In the genomic region with DNA sequence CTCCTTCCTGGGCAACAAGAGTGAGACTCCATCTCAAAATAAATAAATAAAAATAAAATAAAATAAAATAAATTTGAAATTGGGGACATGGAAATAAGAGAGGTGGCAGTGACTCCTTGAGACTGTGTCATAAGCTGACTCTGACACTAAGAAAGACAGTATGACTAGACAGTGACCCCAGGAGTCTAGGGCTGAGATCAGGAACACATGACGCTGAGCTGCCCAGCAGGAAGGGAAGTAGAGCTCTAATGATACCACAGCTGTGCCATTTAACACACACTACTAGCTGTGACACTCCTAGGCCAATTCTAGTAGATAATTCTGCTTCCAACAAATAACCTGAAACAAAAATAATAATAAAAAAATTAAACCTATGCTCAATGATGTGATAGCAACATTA, we compare ENCODE assay signal across 20 cellular contexts.
DNase-seq lines count a peak whose midpoint lies in the region; ATAC-seq and TF ChIP-seq lines count a peak whose summit lies in the region.
"Had no signal": no experiment of that assay in that cellular context is flagged by ENCODE, and none has a peak within 500 bp of the region (broad histone marks: within the 10 kb centered on the region; RNA-seq: fewer than 3 reads in every experiment).

No MANE protein-coding gene starts in this region.

- H3K4me1 Mint-ChIP-seq in activated CD8-positive, alpha-beta memory T cell treated with anti-CD3 and anti-CD28 coated beads, Interleukin-2, amount 10 ng/mL, durations not matched to agents 7 days and 5 days, result peaks cover 5% of the 10 kb centered on the region
- H3K4me1 Mint-ChIP-seq: central memory CD8-positive, alpha-beta T cell had no signal

- no peaks in the 10 kb centered on the region for H3K36me3 Mint-ChIP-seq in activated CD8-positive, alpha-beta memory T cell treated with anti-CD3 and anti-CD28 coated beads, Interleukin-2, amount 10 ng/mL, durations not matched to agents 7 days and 5 days
- H3K36me3 Mint-ChIP-seq: naive thymus-derived CD8-positive, alpha-beta T cell had no signal

- WGBS in suprapubic skin, result 72% methylated on average over 1 of the region's 1 CpG

- CTCF ChIA-PET in activated CD8-positive, alpha-beta memory T cell treated with anti-CD3 and anti-CD28 coated beads, Interleukin-2, amount 10 ng/mL, durations not matched to agents 7 days and 5 days (lab: Charles Lee), result no interaction called here

- TF ChIP-seq EP300 in suprapubic skin (IDR thresholded peaks at IDR 0.05), result no peak

- H3K27me3 ChIP-seq in suprapubic skin, result no peaks in the 10 kb centered on the region

- H3K4me3 ChIP-seq in suprapubic skin, result no peak overlapping the region
- H3K4me3 ChIP-seq: K562 had no signal

- no peaks in the 10 kb centered on the region for H3K4me1 ChIP-seq in suprapubic skin

- H3K27me3 Mint-ChIP-seq in activated CD8-positive, alpha-beta memory T cell treated with anti-CD3 and anti-CD28 coated beads, Interleukin-2, amount 10 ng/mL, durations not matched to agents 7 days and 5 days, result peaks cover 3% of the 10 kb centered on the region
- H3K27me3 Mint-ChIP-seq: activated CD4-positive, alpha-beta T cell treated with anti-CD3 and anti-CD28 coated beads, Interleukin-2, amount 10 ng/mL, durations not matched to agents 24 days and 14 days had no signal

- no peak for TF ChIP-seq CTCF in suprapubic skin (IDR thresholded peaks at IDR 0.05)

- DNase-seq in CD1c-positive myeloid dendritic cell (ENCODE audit: extremely low spot score), result peak; percentile 91
- DNase-seq in globus pallidus (ENCODE audit: low spot score), result peak; percentile 9
- DNase-seq in AG08395 (ENCODE audit: low spot score), result no peak
- no peak for DNase-seq in putamen (ENCODE audit: low spot score)
- no peak for DNase-seq in activated CD8-positive, alpha-beta memory T cell treated with anti-CD3 and anti-CD28 coated beads, Interleukin-2, amount 10 ng/mL, durations not matched to agents 7 days and 5 days
- no peak for DNase-seq in suprapubic skin (ENCODE audit: low spot score in 2 of 2)
- DNase-seq: activated T-cell treated with anti-CD3 and anti-CD28 coated beads, Interleukin-2, amount 50 U/mL, for 48 hours; COR-L47; naive thymus-derived CD8-positive, alpha-beta T cell; NCI-H1105; NCI-H2171 treated with DMSO at 0.1 percent for 48 hours; NK-92 treated with Interleukin-12 subunit alpha and Interleukin-12 subunit beta, amount 100 ng/mL, for 24 hours; SIG-M5; T1000 had no signal

- no peak overlapping the region for H3K4me3 Mint-ChIP-seq in activated CD8-positive, alpha-beta memory T cell treated with anti-CD3 and anti-CD28 coated beads, Interleukin-2, amount 10 ng/mL, durations not matched to agents 7 days and 5 days
- H3K4me3 Mint-ChIP-seq: activated CD4-positive, alpha-beta T cell treated with anti-CD3 and anti-CD28 coated beads, Interleukin-2, amount 10 ng/mL, durations not matched to agents 24 days and 14 days; central memory CD8-positive, alpha-beta T cell; naive thymus-derived CD8-positive, alpha-beta T cell had no signal

- H3K9me3 Mint-ChIP-seq in activated CD8-positive, alpha-beta memory T cell treated with anti-CD3 and anti-CD28 coated beads, Interleukin-2, amount 10 ng/mL, durations not matched to agents 7 days and 5 days (ENCODE audit: low read depth), result no peaks in the 10 kb centered on the region
- H3K9me3 Mint-ChIP-seq: activated CD4-positive, alpha-beta T cell treated with anti-CD3 and anti-CD28 coated beads, Interleukin-2, amount 10 ng/mL, durations not matched to agents 24 days and 14 days; central memory CD8-positive, alpha-beta T cell; naive thymus-derived CD8-positive, alpha-beta T cell had no signal

- H3K27ac ChIP-seq in suprapubic skin, result no peak overlapping the region

- no peak for TF ChIP-seq POLR2A in suprapubic skin (IDR thresholded peaks at IDR 0.05)

- H3K36me3 ChIP-seq in suprapubic skin, result no peaks in the 10 kb centered on the region

- H3K9me3 ChIP-seq in suprapubic skin, result no peaks in the 10 kb centered on the region

- peak; percentile 40 for ATAC-seq in GM19467 (IDR thresholded peaks at IDR 0.05; ENCODE audit: unreplicated experiment)
- ATAC-seq in HG03354 (IDR thresholded peaks at IDR 0.05; ENCODE audit: poor library complexity, severe bottlenecking, unreplicated experiment), result peak; percentile 65
- ATAC-seq in activated CD8-positive, alpha-beta memory T cell treated with anti-CD3 and anti-CD28 coated beads, Interleukin-2, amount 10 ng/mL, durations not matched to agents 7 days and 5 days, result no peak
- ATAC-seq: K562; naive thymus-derived CD8-positive, alpha-beta T cell had no signal

- H3K27ac Mint-ChIP-seq in activated CD8-positive, alpha-beta memory T cell treated with anti-CD3 and anti-CD28 coated beads, Interleukin-2, amount 10 ng/mL, durations not matched to agents 7 days and 5 days, result no peak overlapping the region
- H3K27ac Mint-ChIP-seq: activated CD4-positive, alpha-beta T cell treated with anti-CD3 and anti-CD28 coated beads, Interleukin-2, amount 10 ng/mL, durations not matched to agents 24 days and 14 days; naive thymus-derived CD8-positive, alpha-beta T cell; progenitor cell of endocrine pancreas had no signal

Comparison
In these comparisons a context has a peak if more than half of its experiments do, and no peak if none do; other contexts are left out.
1. DNase-seq: peak in CD1c-positive myeloid dendritic cell (single experiment) and globus pallidus (single experiment); none in AG08395 (single experiment), putamen (single experiment), activated CD8-positive, alpha-beta memory T cell treated with anti-CD3 and anti-CD28 coated beads, Interleukin-2, amount 10 ng/mL, durations not matched to agents 7 days and 5 days (single experiment) and suprapubic skin (0 of 2).